In genomic region chr16:2296662-2297505, GRCh38 we compare ENCODE assay signal across 8 cellular contexts. TPM values are rescaled to one million over a fixed set of nuclear protein-coding genes. Genes with fewer than 3 reads are reported as not detected.
DNase-seq lines count a peak whose midpoint lies in the region; ATAC-seq and TF ChIP-seq lines count a peak whose summit lies in the region.

No MANE protein-coding gene starts in this region.

- H3K9ac ChIP-seq in OCI-LY3 (ENCODE audit: low read length) (no peak overlapping the region), fibroblast of lung (ENCODE audit: insufficient read depth, low read length) (no peak overlapping the region)

- H2AFZ ChIP-seq in OCI-LY3 (ENCODE audit: low read depth, low read length) (0 out of 2 replicates have a peak overlapping the region, but pooled peaks have one; percentile 54), fibroblast of lung (ENCODE audit: low read length) (no peak overlapping the region)

- H4K20me1 ChIP-seq in OCI-LY3 (ENCODE audit: insufficient read depth, low read length) (no peaks in the 10 kb centered on the region), fibroblast of lung (ENCODE audit: control insufficient read depth, extremely low read depth, insufficient read depth, low read length) (no peaks in the 10 kb centered on the region)

- DNase-seq in activated T-cell treated with anti-CD3 and anti-CD28 coated beads for 4 hours (peak; percentile 2), fibroblast of lung (ENCODE audit: low read depth in 2 of 2) (peak; percentile 9 to 14), renal cortical epithelial cell (ENCODE audit: low read depth) (peak; percentile 2), DMS79 (lab: John Stamatoyannopoulos, UW) (no peak)
- DNase-seq in activated T-cell treated with anti-CD3 and anti-CD28 coated beads, Interleukin-2, amount 50 U/mL, for 1 hour, result no peak
- DNase-seq in effector CD4-positive, alpha-beta T cell, result no peak

- ATAC-seq in GM19035 (IDR thresholded peaks at IDR 0.05; ENCODE audit: unreplicated experiment), result no peak

- H3K36me3 ChIP-seq in OCI-LY3 (replicated peaks; ENCODE audit: low read depth, low read length) (no peaks in the 10 kb centered on the region), fibroblast of lung (ENCODE audit: control insufficient read depth, insufficient read depth, low read length) (no peaks in the 10 kb centered on the region)

- TF ChIP-seq CTCF in OCI-LY3 (IDR thresholded peaks at IDR 0.05; ENCODE audit: low read depth, low read length) (peak; percentile 82), fibroblast of lung (conservative IDR thresholded peaks at IDR 0.05 in 1 of 2, IDR thresholded peaks at IDR 0.05 in 1 of 2; ENCODE audit: low read depth in 1 of 2, low read length in 2 of 2) (peak; percentile 32 to 43)

- no peak overlapping the region for H3K27ac ChIP-seq in OCI-LY3 (ENCODE audit: low read length)
- no peak overlapping the region for H3K27ac ChIP-seq in fibroblast of lung (ENCODE audit: insufficient read depth, low read length)

- H3K4me2 ChIP-seq in OCI-LY3 (ENCODE audit: low read length) (0 out of 2 replicates have a peak overlapping the region, but pooled peaks have one; percentile 14), fibroblast of lung (ENCODE audit: extremely low read depth, insufficient read depth, low read length) (no peak overlapping the region)

- H3K27me3 ChIP-seq in OCI-LY3 (ENCODE audit: low read depth, low read length) (0 out of 2 replicates have a peak, but pooled peaks cover 5% of the 10 kb centered on the region), fibroblast of lung (ENCODE audit: control insufficient read depth, insufficient read depth, low read length) (no peaks in the 10 kb centered on the region)

- H3K4me3 ChIP-seq in OCI-LY3 (ENCODE audit: low read length), result no peak overlapping the region
- H3K4me3 ChIP-seq in fibroblast of lung (replicated peaks in 1 of 4; ENCODE audit: control extremely low read depth in 1 of 4, insufficient read depth in 1 of 4, low read depth in 3 of 4, low read length in 4 of 4), result no peak overlapping the region

- H3K4me1 ChIP-seq in OCI-LY3 (ENCODE audit: low read length) (peaks cover 16% of the 10 kb centered on the region), fibroblast of lung (ENCODE audit: control insufficient read depth, extremely low read depth, insufficient read depth, low read length) (no peaks in the 10 kb centered on the region)

- H3K79me2 ChIP-seq in OCI-LY3 (ENCODE audit: low read length) (no peaks in the 10 kb centered on the region), fibroblast of lung (ENCODE audit: control insufficient read depth, insufficient read depth, low read length) (no peaks in the 10 kb centered on the region)

- no peaks in the 10 kb centered on the region for H3K9me3 ChIP-seq in OCI-LY3 (ENCODE audit: insufficient read depth, low read length)
- H3K9me3 ChIP-seq in fibroblast of lung (ENCODE audit: control insufficient read depth, insufficient read depth, low read depth, low read length), result no peaks in the 10 kb centered on the region

RNA-seq across cellular contexts. Expression of gene RNPS1, which starts 29.0 kb away (rescaled TPM):
- total RNA-seq in fibroblast of lung, result 38.1 and 44.9 TPM in 2 replicates
- 115 and 194 TPM in 2 replicates for polyA plus RNA-seq in fibroblast of lung
- 99.2 and 147 TPM in 2 replicates for polyA plus RNA-seq in fibroblast of lung (2012)
- 184 and 186 TPM in 2 replicates for polyA minus RNA-seq in fibroblast of lung (ENCODE audit: low replicate concordance)
- 76.4 and 94.4 TPM in 2 replicates for total RNA-seq in renal cortical epithelial cell

RNA-seq across cellular contexts. Expression of gene ABCA3, which starts 43.6 kb away (rescaled TPM):
- 1.5 and 6.1 TPM in 2 replicates for total RNA-seq in fibroblast of lung
- 1.7 and 3.2 TPM in 2 replicates for polyA plus RNA-seq in fibroblast of lung
- 2.6 and 4.1 TPM in 2 replicates for polyA plus RNA-seq in fibroblast of lung (2012)
- 8.1 and 12.7 TPM in 2 replicates for polyA minus RNA-seq in fibroblast of lung (ENCODE audit: low replicate concordance)
- 13.2 and 16.5 TPM in 2 replicates for total RNA-seq in renal cortical epithelial cell

RNA-seq across cellular contexts. Expression of gene ECI1, which starts 45.5 kb away (rescaled TPM):
- total RNA-seq in fibroblast of lung (35.8 and 40.3 TPM in 2 replicates), renal cortical epithelial cell (36.0 and 43.1 TPM in 2 replicates)
- polyA plus RNA-seq in fibroblast of lung, result 18.6 and 18.8 TPM in 2 replicates
- 42.3 and 53.0 TPM in 2 replicates for polyA plus RNA-seq in fibroblast of lung (2012)
- polyA minus RNA-seq in fibroblast of lung (ENCODE audit: low replicate concordance), result 11.3 and 25.5 TPM in 2 replicates

Comparison
In these comparisons a context has a peak if more than half of its experiments do, and no peak if none do; other contexts are left out.
1. DNase-seq: peak in activated T-cell treated with anti-CD3 and anti-CD28 coated beads for 4 hours (single experiment), fibroblast of lung (2 of 2) and renal cortical epithelial cell (single experiment); none in activated T-cell treated with anti-CD3 and anti-CD28 coated beads, Interleukin-2, amount 50 U/mL, for 1 hour (single experiment), effector CD4-positive, alpha-beta T cell (single experiment) and DMS79 (single experiment).